ENCODE assay signal across 10 cellular contexts in genomic region chr5:176436641-176437040, GRCh38. TPM values are rescaled to one million over a fixed set of nuclear protein-coding genes. Genes with fewer than 3 reads are reported as not detected.
DNase-seq lines count a peak whose midpoint lies in the region; ATAC-seq, FAIRE-seq and TF ChIP-seq lines count a peak whose summit lies in the region.
"Had no signal": no experiment of that assay in that cellular context is flagged by ENCODE, and none has a peak within 500 bp of the region (broad histone marks: within the 10 kb centered on the region; RNA-seq: fewer than 3 reads in every experiment).

No MANE protein-coding gene starts in this region.

- peak; percentile 40 for DNase-seq in activated CD8-positive, alpha-beta memory T cell treated with anti-CD3 and anti-CD28 coated beads for 24 hours
- DNase-seq in activated CD8-positive, alpha-beta memory T cell treated with anti-CD3 and anti-CD28 coated beads, Interleukin-2, amount 50 U/mL, for 4 hours, result no peak
- DNase-seq in OCI-LY7 (ENCODE audit: low spot score) (peak; percentile 13), GM12878 (ENCODE audit: low read depth, low spot score) (no peak), NCI-H446 (lab: John Stamatoyannopoulos, UW) (no peak), NK-92 (lab: John Stamatoyannopoulos, UW; ENCODE audit: unreplicated experiment) (no peak)
- no peak for DNase-seq in stimulated activated CD4-positive, alpha-beta T cell treated with anti-CD3 and anti-CD28 coated beads, Interleukin-2, amount 100 ng/mL, for 48 hours
- DNase-seq: left cardiac atrium had no signal

- H3K9me2 ChIP-seq in OCI-LY7 (ENCODE audit: insufficient read depth, low read length), result no peaks in the 10 kb centered on the region

- SMC1A ChIA-PET in GM12878 (lab: Charles Lee; ENCODE audit: uncharacterized antibody, unreplicated experiment), result interaction anchor here (1.2 kb wide), 1 partner anchor 13 kb away, joined by 3 read pairs; no protein-coding TSS in a partner anchor

- CTCF ChIA-PET in OCI-LY7 (lab: Charles Lee; ENCODE audit: unreplicated experiment), result interaction anchor here (0.8 kb wide), 1 partner anchor 30 kb away, joined by 5 read pairs; no protein-coding TSS in a partner anchor
- CTCF ChIA-PET in GM12878 (lab: Yijun Ruan, JAX), result interaction anchor here (1.0 kb wide), 1 partner anchor 11 kb away, joined by 6 read pairs; the partner anchor contains the start of gene FAF2

- H3K4me2 ChIP-seq in OCI-LY7 (ENCODE audit: low read length) (peak overlapping the region; percentile 78), GM12878 (ENCODE audit: control insufficient read depth, insufficient read depth) (peak overlapping the region; percentile 74), skeletal muscle satellite cell (ENCODE audit: low read length) (peak overlapping the region; percentile 53)

- TF ChIP-seq POLR2A in GM12878 (IDR thresholded peaks at IDR 0.05; ENCODE audit: low read depth, low read length), result no peak

- TF ChIP-seq EP300 in GM12878 (IDR thresholded peaks at IDR 0.05; ENCODE audit: borderline replicate concordance in 1 of 2, control insufficient read depth in 1 of 2, low read depth in 2 of 2, low read length in 2 of 2), result no peak

- H2AFZ ChIP-seq in OCI-LY7 (ENCODE audit: low read length) (peak overlapping the region; percentile 92), GM12878 (ENCODE audit: control insufficient read depth, low read depth, low read length) (no peak overlapping the region; the same call in 1 of the 2 replicates)

- BruUV-seq in OCI-LY7 (replicated peaks; lab: Mats Ljungman, UMichigan) (no TSS peak), GM12878 (replicated peaks; lab: Mats Ljungman, UMichigan) (no TSS peak)

- H3K9ac ChIP-seq in GM12878 (ENCODE audit: control insufficient read depth, insufficient read depth, low read length), result no peak overlapping the region
- H3K9ac ChIP-seq in skeletal muscle satellite cell (ENCODE audit: low read depth, low read length), result no peak overlapping the region

- no peak overlapping the region for H3K27ac ChIP-seq in OCI-LY7 (ENCODE audit: low read depth, low read length, poor library complexity, severe bottlenecking)
- no peak overlapping the region for H3K27ac ChIP-seq in GM12878 (ENCODE audit: control insufficient read depth, insufficient read depth)
- H3K27ac ChIP-seq: cardiac muscle cell had no signal

- TF ChIP-seq RAD21 in GM12878 (IDR thresholded peaks at IDR 0.05; ENCODE audit: insufficient read depth, low read depth, low read length), result no peak

- RAD21 ChIA-PET in GM12878 (lab: Charles Lee; ENCODE audit: unreplicated experiment), result interaction anchor here (0.7 kb wide), 1 partner anchor 159 kb away, joined by 3 read pairs; no protein-coding TSS in a partner anchor

- H4K20me1 ChIP-seq in OCI-LY7 (ENCODE audit: insufficient read depth, low read length) (no peaks in the 10 kb centered on the region), GM12878 (ENCODE audit: control insufficient read depth, insufficient read depth) (no peaks in the 10 kb centered on the region)

- POLR2A ChIA-PET in OCI-LY7 (lab: Charles Lee), result no interaction called here
- POLR2A ChIA-PET in GM12878 (lab: Charles Lee), result interaction anchor here (0.8 to 0.9 kb wide), 2 partner anchors 11 to 63 kb away, joined by 3 to 4 read pairs; partner anchors contain the start of gene FAF2

- peaks cover 12% of the 10 kb centered on the region for H3K4me1 ChIP-seq in OCI-LY7 (ENCODE audit: insufficient read depth, low read length, poor library complexity, severe bottlenecking)
- H3K4me1 ChIP-seq in GM12878 (ENCODE audit: control insufficient read depth, insufficient read depth, low read length), result peaks cover 5% of the 10 kb centered on the region
- peaks cover 19% of the 10 kb centered on the region for H3K4me1 ChIP-seq in skeletal muscle satellite cell (ENCODE audit: control insufficient read depth, insufficient read depth, low read length)

- ATAC-seq in GM12878, result peak; percentile 82

- in situ Hi-C loops in GM12878 (cut with MboI), result no loop called here

- intact Hi-C loops in OCI-LY7 (cut with micrococcal nuclease; ENCODE audit: unreplicated experiment) (no loop called here), GM12878 (cut with micrococcal nuclease; ENCODE audit: unreplicated experiment) (no loop called here)

- H3K36me3 ChIP-seq in OCI-LY7 (ENCODE audit: insufficient read depth, low read length), result no peaks in the 10 kb centered on the region
- no peaks in the 10 kb centered on the region for H3K36me3 ChIP-seq in GM12878 (ENCODE audit: control insufficient read depth in 2 of 2, insufficient read depth in 2 of 2, low read length in 1 of 2)
- H3K36me3 ChIP-seq in skeletal muscle satellite cell (ENCODE audit: insufficient read depth, low read length), result no peaks in the 10 kb centered on the region
- H3K36me3 ChIP-seq: cardiac muscle cell had no signal

- TF ChIP-seq CTCF in OCI-LY7 (conservative IDR thresholded peaks at IDR 0.05; ENCODE audit: low read length) (no peak), GM12878 (IDR thresholded peaks at IDR 0.05 in 2 of 3, conservative IDR thresholded peaks at IDR 0.05 in 1 of 3; ENCODE audit: control insufficient read depth in 2 of 3, extremely low read depth in 1 of 3, insufficient read depth in 1 of 3, low read depth in 3 of 3, low read length in 3 of 3) (no peak)

- no peak for FAIRE-seq in GM12878 (lab: Jason Lieb, UNC)

- H3K27me3 ChIP-seq in GM12878 (replicated peaks in 1 of 2; ENCODE audit: control insufficient read depth in 2 of 2, insufficient read depth in 2 of 2, low read length in 1 of 2) (no peaks in the 10 kb centered on the region), skeletal muscle satellite cell (ENCODE audit: control insufficient read depth, insufficient read depth, low read length) (peaks cover 6% of the 10 kb centered on the region)
- H3K27me3 ChIP-seq: cardiac muscle cell had no signal

- H3K4me3 ChIP-seq in OCI-LY7 (ENCODE audit: low read depth, low read length, poor library complexity, severe bottlenecking) (peak overlapping the region; percentile 60), GM12878 (no peak overlapping the region; the same call in 1 of the 2 replicates), skeletal muscle satellite cell (ENCODE audit: low read length) (no peak overlapping the region)
- H3K4me3 ChIP-seq: cardiac muscle cell had no signal

- H3K9me3 ChIP-seq in OCI-LY7 (ENCODE audit: low read length) (no peaks in the 10 kb centered on the region), GM12878 (replicated peaks; ENCODE audit: control insufficient read depth, insufficient read depth, low read length) (no peaks in the 10 kb centered on the region), skeletal muscle satellite cell (replicated peaks; ENCODE audit: low read length) (no peaks in the 10 kb centered on the region)

- no peaks in the 10 kb centered on the region for H3K79me2 ChIP-seq in OCI-LY7 (ENCODE audit: insufficient read depth, low read depth, low read length)
- H3K79me2 ChIP-seq in GM12878 (ENCODE audit: control insufficient read depth, insufficient read depth, low read length), result no peaks in the 10 kb centered on the region

- 1% methylated on average over 5 of the region's 5 CpGs for WGBS in GM12878 (ENCODE audit: insufficient coverage, insufficient replicate concordance, low lambda C conversion rate, missing lambda C conversion rate)

RNA-seq across cellular contexts. Expression of gene FAF2, which starts 11.5 kb away (rescaled TPM):
- total RNA-seq in OCI-LY7 (2014; rRNA removed; shearing (Covaris generic)), result 27.9 and 36.9 TPM in 2 replicates
- 46.4 and 49.7 TPM in 2 replicates for total RNA-seq in OCI-LY7 (2022)
- total RNA-seq in GM12878 (2013; cell fraction: nucleolus; rRNA removed), result 47.4 and 58.1 TPM in 2 replicates
- total RNA-seq in GM12878 (2014; rRNA removed), result 35.1 and 35.8 TPM in 2 replicates
- 34.6 and 35.4 TPM in 2 replicates for total RNA-seq in GM12878 (2014; rRNA removed; fragmentation: Illumina TruSeq; extraction: Trizol)
- 33.7 and 34.8 TPM in 2 replicates for total RNA-seq in GM12878 (2021)
- polyA plus RNA-seq in GM12878 (2011; ENCODE audit: low read depth), result 17.2 TPM
- polyA plus RNA-seq in GM12878 (2011; rRNA removed), result 34.1 and 37.6 TPM in 2 replicates
- 27.8 and 28.5 TPM in 2 replicates for polyA plus RNA-seq in GM12878 (2011; cell fraction: cytosol; rRNA removed)
- 31.4 and 32.4 TPM in 2 replicates for polyA plus RNA-seq in GM12878 (2011; cell fraction: nucleus; rRNA removed)
- polyA plus RNA-seq in GM12878 (2012), result 18.7 and 20.2 TPM in 2 replicates
- polyA plus RNA-seq in GM12878 (2014; fragmentation: Illumina TruSeq; extraction: Trizol), result 41.7 and 43.5 TPM in 2 replicates
- 10 to 100 TPM; 19.0 to 20.7 TPM for polyA plus RNA-seq in GM12878 (2014; fragmentation: Nextera tagmentation; extraction: Ambion mirVana)
- polyA plus RNA-seq in GM12878 (2014; rRNA removed), result 29.3 and 30.8 TPM in 2 replicates
- 10 to 100 TPM; 39.2 to 45.1 TPM for polyA plus RNA-seq in GM12878 (2016; fragmentation: Nextera tagmentation; extraction: Ambion mirVana)
- 41.2 and 63.0 TPM in 2 replicates for polyA minus RNA-seq in GM12878 (2011; rRNA and poly(A)+ RNA removed)
- polyA minus RNA-seq in GM12878 (2011; cell fraction: cytosol; rRNA and poly(A)+ RNA removed), result 15.1 and 16.4 TPM in 2 replicates
- polyA minus RNA-seq in GM12878 (2011; cell fraction: nucleus; rRNA and poly(A)+ RNA removed), result 13.3 and 17.8 TPM in 2 replicates
- 39.0 and 42.2 TPM in 2 replicates for total RNA-seq in skeletal muscle satellite cell (2012; rRNA removed)

RNA-seq across cellular contexts. Expression of gene CLTB, which starts 20.3 kb away (rescaled TPM):
- total RNA-seq in OCI-LY7 (2014; rRNA removed; shearing (Covaris generic)), result 53.4 and 69.2 TPM in 2 replicates
- total RNA-seq in OCI-LY7 (2022) (44.5 and 53.0 TPM in 2 replicates), GM12878 (2014; rRNA removed) (48.0 and 52.8 TPM in 2 replicates), GM12878 (2014; rRNA removed; fragmentation: Illumina TruSeq; extraction: Trizol) (21.1 and 22.4 TPM in 2 replicates), GM12878 (2021) (46.5 and 51.0 TPM in 2 replicates)
- 8.3 and 9.2 TPM in 2 replicates for total RNA-seq in GM12878 (2013; cell fraction: nucleolus; rRNA removed)
- polyA plus RNA-seq in GM12878 (2011; ENCODE audit: low read depth), result 11.4 TPM
- polyA plus RNA-seq in GM12878 (2011; rRNA removed) (19.0 and 28.7 TPM in 2 replicates), GM12878 (2014; fragmentation: Illumina TruSeq; extraction: Trizol) (4.5 and 18.4 TPM in 2 replicates), GM12878 (2014; fragmentation: Nextera tagmentation; extraction: Ambion mirVana) (1 to 10 TPM; 1.6 to 4.4 TPM), GM12878 (2014; rRNA removed) (51.5 and 52.7 TPM in 2 replicates), GM12878 (2016; fragmentation: Nextera tagmentation; extraction: Ambion mirVana) (10 to 100 TPM; 45.1 to 50.2 TPM)
- polyA plus RNA-seq in GM12878 (2011; cell fraction: cytosol; rRNA removed), result 34.6 and 53.1 TPM in 2 replicates
- 37.9 and 40.0 TPM in 2 replicates for polyA plus RNA-seq in GM12878 (2011; cell fraction: nucleus; rRNA removed)
- 20.3 and 25.4 TPM in 2 replicates for polyA plus RNA-seq in GM12878 (2012)
- polyA minus RNA-seq in GM12878 (2011; rRNA and poly(A)+ RNA removed), result 11.5 and 20.6 TPM in 2 replicates
- polyA minus RNA-seq in GM12878 (2011; cell fraction: cytosol; rRNA and poly(A)+ RNA removed), result 12.3 and 13.3 TPM in 2 replicates
- 4.8 and 10.5 TPM in 2 replicates for polyA minus RNA-seq in GM12878 (2011; cell fraction: nucleus; rRNA and poly(A)+ RNA removed)
- 85.7 and 112 TPM in 2 replicates for total RNA-seq in skeletal muscle satellite cell (2012; rRNA removed)

RNA-seq across cellular contexts. Expression of gene HIGD2A, which starts 48.1 kb away (rescaled TPM):
- 140 and 223 TPM in 2 replicates for total RNA-seq in OCI-LY7 (2014; rRNA removed; shearing (Covaris generic))
- total RNA-seq in OCI-LY7 (2022) (145 and 155 TPM in 2 replicates), GM12878 (2014; rRNA removed) (314 and 348 TPM in 2 replicates), GM12878 (2014; rRNA removed; fragmentation: Illumina TruSeq; extraction: Trizol) (153 and 159 TPM in 2 replicates), GM12878 (2021) (160 and 170 TPM in 2 replicates)
- 16.4 and 16.5 TPM in 2 replicates for total RNA-seq in GM12878 (2013; cell fraction: nucleolus; rRNA removed)
- polyA plus RNA-seq in GM12878 (2011; ENCODE audit: low read depth), result 108 TPM
- polyA plus RNA-seq in GM12878 (2011; rRNA removed) (113 and 155 TPM in 2 replicates), GM12878 (2014; fragmentation: Illumina TruSeq; extraction: Trizol) (61.4 and 152 TPM in 2 replicates), GM12878 (2014; fragmentation: Nextera tagmentation; extraction: Ambion mirVana) (100 to 1,000 TPM; 196 to 327 TPM), GM12878 (2014; rRNA removed) (343 and 345 TPM in 2 replicates), GM12878 (2016; fragmentation: Nextera tagmentation; extraction: Ambion mirVana) (100 to 1,000 TPM; 191 to 218 TPM)
- 357 and 366 TPM in 2 replicates for polyA plus RNA-seq in GM12878 (2011; cell fraction: cytosol; rRNA removed)
- polyA plus RNA-seq in GM12878 (2011; cell fraction: nucleus; rRNA removed), result 108 and 121 TPM in 2 replicates
- polyA plus RNA-seq in GM12878 (2012), result 230 and 260 TPM in 2 replicates
- polyA minus RNA-seq in GM12878 (2011; rRNA and poly(A)+ RNA removed), result 56.8 and 166 TPM in 2 replicates
- polyA minus RNA-seq in GM12878 (2011; cell fraction: cytosol; rRNA and poly(A)+ RNA removed), result 76.2 and 82.9 TPM in 2 replicates
- 26.5 and 33.9 TPM in 2 replicates for polyA minus RNA-seq in GM12878 (2011; cell fraction: nucleus; rRNA and poly(A)+ RNA removed)
- total RNA-seq in skeletal muscle satellite cell (2012; rRNA removed), result 28.9 and 39.5 TPM in 2 replicates

RNA-seq across cellular contexts. Expression of gene NOP16, which starts 48.2 kb away (rescaled TPM):
- 83.8 and 91.5 TPM in 2 replicates for total RNA-seq in OCI-LY7 (2014; rRNA removed; shearing (Covaris generic))
- total RNA-seq in OCI-LY7 (2022) (63.8 and 86.4 TPM in 2 replicates), GM12878 (2014; rRNA removed) (50.3 and 52.3 TPM in 2 replicates), GM12878 (2014; rRNA removed; fragmentation: Illumina TruSeq; extraction: Trizol) (84.2 and 98.1 TPM in 2 replicates), GM12878 (2021) (89.2 and 90.8 TPM in 2 replicates)
- total RNA-seq in GM12878 (2013; cell fraction: nucleolus; rRNA removed), result 65.7 and 66.1 TPM in 2 replicates
- polyA plus RNA-seq in GM12878 (2011; ENCODE audit: low read depth), result 50.5 TPM
- polyA plus RNA-seq in GM12878 (2011; rRNA removed) (68.8 and 93.8 TPM in 2 replicates), GM12878 (2014; fragmentation: Illumina TruSeq; extraction: Trizol) (61.5 and 105 TPM in 2 replicates), GM12878 (2014; fragmentation: Nextera tagmentation; extraction: Ambion mirVana) (100 to 1,000 TPM; 177 to 196 TPM), GM12878 (2014; rRNA removed) (122 and 128 TPM in 2 replicates), GM12878 (2016; fragmentation: Nextera tagmentation; extraction: Ambion mirVana) (100 to 1,000 TPM; 231 to 276 TPM)
- polyA plus RNA-seq in GM12878 (2011; cell fraction: cytosol; rRNA removed), result 87.9 and 103 TPM in 2 replicates
- 86.0 and 103 TPM in 2 replicates for polyA plus RNA-seq in GM12878 (2011; cell fraction: nucleus; rRNA removed)
- polyA plus RNA-seq in GM12878 (2012), result 49.5 and 61.0 TPM in 2 replicates
- 33.9 and 41.8 TPM in 2 replicates for polyA minus RNA-seq in GM12878 (2011; rRNA and poly(A)+ RNA removed)
- 20.8 and 23.2 TPM in 2 replicates for polyA minus RNA-seq in GM12878 (2011; cell fraction: cytosol; rRNA and poly(A)+ RNA removed)
- polyA minus RNA-seq in GM12878 (2011; cell fraction: nucleus; rRNA and poly(A)+ RNA removed), result 48.2 and 102 TPM in 2 replicates
- 26.1 and 40.6 TPM in 2 replicates for total RNA-seq in skeletal muscle satellite cell (2012; rRNA removed)

Comparison
In these comparisons a context has a peak if more than half of its experiments do, and no peak if none do; other contexts are left out.
1. DNase-seq: peak in activated CD8-positive, alpha-beta memory T cell treated with anti-CD3 and anti-CD28 coated beads for 24 hours (single experiment) and OCI-LY7 (single experiment); none in activated CD8-positive, alpha-beta memory T cell treated with anti-CD3 and anti-CD28 coated beads, Interleukin-2, amount 50 U/mL, for 4 hours (single experiment), GM12878 (single experiment), stimulated activated CD4-positive, alpha-beta T cell treated with anti-CD3 and anti-CD28 coated beads, Interleukin-2, amount 100 ng/mL, for 48 hours (0 of 2), NCI-H446 (0 of 2) and NK-92 (single experiment).
2. Peak in every context shown above with its lines, with median percentiles within 50 percentile points of each other: H3K4me2 ChIP-seq.